ENCODE assay signal across 12 cellular contexts in the genomic region with DNA sequence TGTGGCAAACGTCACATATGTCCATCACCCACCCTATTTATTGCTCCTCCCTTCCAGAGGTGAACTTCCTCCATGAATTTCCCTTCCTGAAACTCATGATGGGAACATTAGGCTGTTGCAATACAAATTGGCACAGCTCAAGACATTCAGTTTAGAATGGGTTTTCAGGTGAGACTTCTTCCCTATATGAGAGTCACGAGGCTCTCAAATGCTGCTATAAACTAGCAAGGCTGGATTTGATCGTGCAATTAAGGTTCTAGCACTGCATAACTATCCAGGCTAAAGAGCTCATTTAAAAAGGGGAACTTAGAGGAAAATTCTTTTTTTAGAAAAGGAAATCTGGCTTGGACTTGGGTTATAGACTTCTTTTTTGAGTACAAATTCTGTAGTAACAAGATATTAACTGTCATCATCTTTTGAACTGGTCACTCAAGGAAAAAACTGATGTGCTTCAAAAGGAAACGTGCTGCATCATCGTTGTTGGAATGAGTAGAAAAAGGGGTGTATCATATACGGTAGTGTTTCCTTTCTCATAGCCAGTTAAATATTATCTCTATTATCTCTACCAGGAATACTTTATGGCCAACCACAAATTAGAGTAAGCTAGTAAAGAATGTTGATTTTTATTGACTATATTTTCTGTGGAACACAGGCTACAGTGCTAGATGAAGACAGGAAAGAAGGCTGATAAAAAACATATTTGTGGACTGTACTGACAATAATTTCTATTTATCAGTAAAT. TPM values are rescaled to one million over a fixed set of nuclear protein-coding genes. Genes with fewer than 3 reads are reported as not detected.
DNase-seq lines count a peak whose midpoint lies in the region; ATAC-seq and TF ChIP-seq lines count a peak whose summit lies in the region.
"Not testable (repeated sequence)": the region's sequence is repeated elsewhere in the genome, so short reads cannot be mapped to it uniquely, and the experiment has no call there.
"Had no signal": no experiment of that assay in that cellular context is flagged by ENCODE, and none has a peak within 500 bp of the region (broad histone marks: within the 10 kb centered on the region; RNA-seq: fewer than 3 reads in every experiment).

No MANE protein-coding gene starts in this region.

- not testable (repeated sequence) for BruUV-seq in IMR-90 (replicated peaks; lab: Mats Ljungman, UMichigan)

- TF ChIP-seq POLR2A in IMR-90 (IDR thresholded peaks at IDR 0.05; ENCODE audit: low read depth, low read length); Peyer's patch (IDR thresholded peaks at IDR 0.05); adrenal gland (IDR thresholded peaks at IDR 0.05): not testable (repeated sequence)

- not testable (repeated sequence) for TF ChIP-seq RAD21 in IMR-90 (IDR thresholded peaks at IDR 0.05; ENCODE audit: low read length)

- dilution Hi-C loops in IMR-90 (cut with HindIII; ENCODE audit: low sequenced_read_pairs, unreplicated experiment) = not testable (repeated sequence)

- not testable (repeated sequence) for H2BK5ac ChIP-seq in IMR-90 (ENCODE audit: low read depth, low read length, poor library complexity, severe bottlenecking)

- not testable (repeated sequence) for H3K23ac ChIP-seq in IMR-90 (ENCODE audit: low read depth, low read length)

- not testable (repeated sequence) for H3K18ac ChIP-seq in IMR-90 (ENCODE audit: low read depth, low read length)

- H3K27me3 ChIP-seq in IMR-90 (ENCODE audit: control insufficient read depth, insufficient read depth, low read length); Peyer's patch; adrenal gland: not testable (repeated sequence)

- TF ChIP-seq CTCF in IMR-90 (conservative IDR thresholded peaks at IDR 0.05; ENCODE audit: low read depth, low read length); Peyer's patch (IDR thresholded peaks at IDR 0.05); adrenal gland (IDR thresholded peaks at IDR 0.05): not testable (repeated sequence)

- CTCF ChIA-PET in IMR-90 (lab: Yijun Ruan, JAX) = not testable (repeated sequence)

- H3K36me3 ChIP-seq in IMR-90 (ENCODE audit: control insufficient read depth, insufficient read depth, low read length) (peaks cover 35% of the 10 kb centered on the region), Peyer's patch (peaks cover 0 to 66% (median 0%) of the 10 kb centered on the region in 3 donors), adrenal gland (replicated peaks in 1 of 2) (peaks cover 0 to 57% of the 10 kb centered on the region in 2 donors)

- in situ Hi-C loops in IMR-90 (cut with MboI; ENCODE audit: low sequenced_read_pairs) = loop anchor here (25.0 kb wide), 1 partner anchor 250 kb away; no protein-coding TSS in a partner anchor

- not testable (repeated sequence) for H2BK15ac ChIP-seq in IMR-90 (ENCODE audit: low read depth, low read length)

- no CpG with 5 or more reads among the region's 6 CpGs for WGBS in IMR-90 (ENCODE audit: extremely low coverage in 2 of 2, insufficient read length in 1 of 2), 2 experiments
- 69 to 74% (median 73%) methylated on average over 6 of the region's 6 CpGs for whole genome bisulfite sequencing in adrenal gland, 4 donors

- POLR2A ChIA-PET in IMR-90 (lab: Charles Lee; ENCODE audit: unreplicated experiment) = not testable (repeated sequence)

- not testable (repeated sequence) for H3K9me3 ChIP-seq in IMR-90 (ENCODE audit: control insufficient read depth, insufficient read depth, low read length); Peyer's patch; adrenal gland (replicated peaks in 1 of 3)

- DNase-seq in CD1c-positive myeloid dendritic cell (ENCODE audit: extremely low spot score) (peak; percentile 56), IMR-90 (peak; percentile 47), dedifferentiated amniotic fluid mesenchymal stem cell (ENCODE audit: extremely low spot score) (peak; percentile 49), kidney glomerular epithelial cell (lab: John Stamatoyannopoulos, UW) (peak; percentile 68), renal cortical epithelial cell (ENCODE audit: low read depth) (peak; percentile 30)
- not testable (repeated sequence) for DNase-seq in Peyer's patch, adrenal gland

- H3K4ac ChIP-seq in IMR-90 (ENCODE audit: low read depth, low read length) = not testable (repeated sequence)

- H3K4me3 ChIP-seq in IMR-90 (ENCODE audit: insufficient read depth, low read depth, low read length); Peyer's patch; adrenal gland: not testable (repeated sequence)

- not testable (repeated sequence) for H3K9me1 ChIP-seq in IMR-90 (ENCODE audit: insufficient read depth, low read length)

- not testable (repeated sequence) for ATAC-seq in IMR-90 (ENCODE audit: low read depth)

- not testable (repeated sequence) for H4K20me1 ChIP-seq in IMR-90 (ENCODE audit: insufficient read depth, low read length)

- not testable (repeated sequence) for H3K4me2 ChIP-seq in IMR-90 (ENCODE audit: low read depth, low read length)

- not testable (repeated sequence) for H4K8ac ChIP-seq in IMR-90 (ENCODE audit: low read depth in 2 of 2, low read length in 2 of 2)

- H3K14ac ChIP-seq in IMR-90 (replicated peaks; ENCODE audit: low read depth, low read length) = not testable (repeated sequence)

- H2AFZ ChIP-seq in IMR-90 (replicated peaks; ENCODE audit: low read length, poor library complexity) = not testable (repeated sequence)

- H4K91ac ChIP-seq in IMR-90 (ENCODE audit: insufficient read depth, low read depth, low read length) = not testable (repeated sequence)

- not testable (repeated sequence) for H4K5ac ChIP-seq in IMR-90 (ENCODE audit: low read depth, low read length)

- not testable (repeated sequence) for H2AK5ac ChIP-seq in IMR-90 (ENCODE audit: low read depth, low read length)

- intact Hi-C loops in IMR-90 (cut with micrococcal nuclease); adrenal gland (cut with DNase I): not testable (repeated sequence)

- not testable (repeated sequence) for H3K79me1 ChIP-seq in IMR-90 (ENCODE audit: low read depth in 1 of 2, low read length in 2 of 2)

- H2BK120ac ChIP-seq in IMR-90 (ENCODE audit: low read depth, low read length) = not testable (repeated sequence)

- H3K4me1 ChIP-seq in IMR-90 (ENCODE audit: control insufficient read depth, insufficient read depth, low read length); adrenal gland (replicated peaks in 1 of 2): not testable (repeated sequence)
- H3K4me1 ChIP-seq in Peyer's patch = peaks cover 0 to 17% (median 1%) of the 10 kb centered on the region in 4 donors

- H3K27ac ChIP-seq in IMR-90 (ENCODE audit: insufficient read depth, low read length) = not testable (repeated sequence)
- H3K27ac ChIP-seq in Peyer's patch (peak overlapping the region in 3 of 4 donors; percentile 31 to 77 (median 46)), adrenal gland (peak overlapping the region in 3 of 5 donors; percentile 23 to 42 (median 34))

- not testable (repeated sequence) for H3K9ac ChIP-seq in IMR-90 (ENCODE audit: low read depth, low read length)

- not testable (repeated sequence) for H2BK20ac ChIP-seq in IMR-90 (ENCODE audit: low read depth, low read length)

- H2AK9ac ChIP-seq in IMR-90 (replicated peaks; ENCODE audit: low read depth, low read length, poor library complexity) = not testable (repeated sequence)

- H3K56ac ChIP-seq in IMR-90 (ENCODE audit: extremely low read depth, insufficient read depth, low read length) = not testable (repeated sequence)

TF ChIP-seq in IMR-90, 13 proteins besides CTCF, POLR2A, EP300 and RAD21:
- peak; percentile 52 for TF ChIP-seq NFE2L2 (IDR thresholded peaks at IDR 0.05; ENCODE audit: low read depth, low read length)
TF ChIP-seq in IMR-90: peak in this region for 1; not testable (repeated sequence) for 12.

RNA-seq across cellular contexts. Expression of gene CA4, which starts 37.4 kb away (rescaled TPM):
- total RNA-seq in IMR-90 (2012; rRNA removed) (not detected in 2 replicates), Peyer's patch (10 to 100 TPM in 2 of 4 donors, 1 to 10 TPM in 1, not detected in 1; 1.6 to 18.4 (median 12.3) TPM), adrenal gland (1 to 10 TPM in 4 of 8 donors, under 1 TPM in 4; 0.55 to 2.8 (median 1.0) TPM), renal cortical epithelial cell (0.45 TPM in 1 of 2 replicates, not detected in the other)
- polyA plus RNA-seq in IMR-90 (2012; rRNA removed) (not detected in 2 replicates), adrenal gland (10 to 100 TPM in 1 of 3 donors, 1 to 10 TPM in 1, under 1 TPM in 1; 0.42 to 15.3 (median 2.9) TPM)
- not detected in 2 replicates for polyA plus RNA-seq in IMR-90 (2012; cell fraction: cytosol; rRNA removed)
- not detected in 2 replicates for polyA plus RNA-seq in IMR-90 (2012; cell fraction: nucleus; rRNA removed; ENCODE audit: low replicate concordance)
- total RNA-seq: activated CD4-positive, alpha-beta T cell treated with anti-CD3 and anti-CD28 coated beads, Interleukin-2, amount 10 ng/mL, durations not matched to agents 24 days and 14 days; activated CD8-positive, alpha-beta memory T cell treated with anti-CD3 and anti-CD28 coated beads, Interleukin-2, amount 10 ng/mL, durations not matched to agents 7 days and 5 days; chondrocyte; G401; T-helper 1 cell treated with Interleukin-12 subunit alpha and Interleukin-12 subunit beta and Interleukin-4 antibody, amounts not matched to agents 30 ng/mL and 1 ng/mL, for 36 hours had no signal
